11 cellular contexts compared by ENCODE assay signal in genomic region chr1:229344139-229344538, GRCh38. TPM values are rescaled to one million over a fixed set of nuclear protein-coding genes. Genes with fewer than 3 reads are reported as not detected.
DNase-seq lines count a peak whose midpoint lies in the region; ATAC-seq lines count a peak whose summit lies in the region.
"Had no signal": no experiment of that assay in that cellular context is flagged by ENCODE, and none has a peak within 500 bp of the region (broad histone marks: within the 10 kb centered on the region; RNA-seq: fewer than 3 reads in every experiment).

No MANE protein-coding gene starts in this region.

- H3K4me1 ChIP-seq in CD4-positive, CD25-positive, alpha-beta regulatory T cell (ENCODE audit: control insufficient read depth, insufficient read depth, low read length, poor library complexity, severe bottlenecking), result peaks cover 15% of the 10 kb centered on the region
- H3K4me1 ChIP-seq in GM23248 (ENCODE audit: insufficient read depth), result 0 out of 2 replicates have a peak, but pooled peaks cover 3% of the 10 kb centered on the region
- H3K4me1 ChIP-seq in naive thymus-derived CD4-positive, alpha-beta T cell (ENCODE audit: control insufficient read depth in 2 of 2, insufficient read depth in 2 of 2, low read length in 2 of 2), result peaks cover 5 to 7% of the 10 kb centered on the region in 2 donors

- H3K27me3 Mint-ChIP-seq in CD4-positive, CD25-positive, alpha-beta regulatory T cell, result peaks cover 29% of the 10 kb centered on the region
- peaks cover 24% of the 10 kb centered on the region for H3K27me3 Mint-ChIP-seq in activated CD8-positive, alpha-beta T cell treated with anti-CD3 and anti-CD28 coated beads, Interleukin-2, amount 10 ng/mL, durations not matched to agents 7 days and 5 days (ENCODE audit: low read depth)
- H3K27me3 Mint-ChIP-seq in naive thymus-derived CD4-positive, alpha-beta T cell, result peaks cover 0 to 35% (median 13%) of the 10 kb centered on the region in 5 donors

- H3K36me3 Mint-ChIP-seq in CD4-positive, CD25-positive, alpha-beta regulatory T cell, result no peaks in the 10 kb centered on the region
- H3K36me3 Mint-ChIP-seq in activated CD8-positive, alpha-beta T cell treated with anti-CD3 and anti-CD28 coated beads, Interleukin-2, amount 10 ng/mL, durations not matched to agents 7 days and 5 days (ENCODE audit: low read depth), result peaks cover 16% of the 10 kb centered on the region
- peaks cover 0 to 14% (median 0%) of the 10 kb centered on the region in 5 donors for H3K36me3 Mint-ChIP-seq in naive thymus-derived CD4-positive, alpha-beta T cell

- in situ Hi-C loops in GM23248 (cut with MboI), result no loop called here

- H3K4me1 Mint-ChIP-seq in CD4-positive, CD25-positive, alpha-beta regulatory T cell, result peaks cover 15 to 33% (median 24%) of the 10 kb centered on the region in 4 donors
- peaks cover 27% of the 10 kb centered on the region for H3K4me1 Mint-ChIP-seq in activated CD8-positive, alpha-beta T cell treated with anti-CD3 and anti-CD28 coated beads, Interleukin-2, amount 10 ng/mL, durations not matched to agents 7 days and 5 days (ENCODE audit: low read depth)
- H3K4me1 Mint-ChIP-seq in naive thymus-derived CD4-positive, alpha-beta T cell, result peaks cover 20 to 40% (median 29%) of the 10 kb centered on the region in 7 donors

- H3K4me3 Mint-ChIP-seq in CD4-positive, CD25-positive, alpha-beta regulatory T cell, result peak overlapping the region; percentile 64 to 88 (median 86)
- peak overlapping the region; percentile 81 for H3K4me3 Mint-ChIP-seq in activated CD8-positive, alpha-beta T cell treated with anti-CD3 and anti-CD28 coated beads, Interleukin-2, amount 10 ng/mL, durations not matched to agents 7 days and 5 days
- peak overlapping the region; percentile 66 to 96 (median 93) for H3K4me3 Mint-ChIP-seq in naive thymus-derived CD4-positive, alpha-beta T cell

- H3K9ac ChIP-seq in GM23248, result no peak overlapping the region

- no peaks in the 10 kb centered on the region for H3K36me3 ChIP-seq in CD4-positive, CD25-positive, alpha-beta regulatory T cell (ENCODE audit: control insufficient read depth, insufficient read depth, low read length)
- H3K36me3 ChIP-seq in GM23248 (ENCODE audit: low read depth), result no peaks in the 10 kb centered on the region
- peaks cover 0 to 3% (median 0%) of the 10 kb centered on the region in 3 experiments for H3K36me3 ChIP-seq in naive thymus-derived CD4-positive, alpha-beta T cell (ENCODE audit: control insufficient read depth in 2 of 3, insufficient read depth in 3 of 3, low read length in 3 of 3)
- H3K36me3 ChIP-seq: MG63 had no signal

- H3K9me2 ChIP-seq in GM23248 (ENCODE audit: insufficient read depth), result no peaks in the 10 kb centered on the region

- peaks cover 22% of the 10 kb centered on the region for H3K79me2 ChIP-seq in GM23248 (ENCODE audit: insufficient read depth)

- H2AFZ ChIP-seq in GM23248, result peak overlapping the region; percentile 94; the same call in 1 of the 2 replicates

- H3K4me2 ChIP-seq in GM23248 (ENCODE audit: unreplicated experiment), result peak overlapping the region; percentile 95

- CTCF ChIA-PET in activated CD8-positive, alpha-beta T cell treated with anti-CD3 and anti-CD28 coated beads, Interleukin-2, amount 10 ng/mL, durations not matched to agents 7 days and 5 days (lab: Charles Lee), result interaction anchor here (2.0 kb wide), 1 partner anchor 66 kb away, joined by 5 read pairs; no protein-coding TSS in a partner anchor
- CTCF ChIA-PET in naive thymus-derived CD4-positive, alpha-beta T cell (lab: Charles Lee), result no interaction called here

- no peak for DNase-seq in CD4-positive, CD25-positive, alpha-beta regulatory T cell
- DNase-seq in GM23248 (peak; percentile 29), GDM1 (lab: John Stamatoyannopoulos, UW) (no peak), SW480 (ENCODE audit: low spot score) (no peak)
- DNase-seq in activated CD8-positive, alpha-beta T cell treated with anti-CD3 and anti-CD28 coated beads, Interleukin-2, amount 10 ng/mL, durations not matched to agents 7 days and 5 days, result no peak
- no peak for DNase-seq in naive thymus-derived CD4-positive, alpha-beta T cell
- DNase-seq: H9; MG63; NCI-H82; stimulated activated CD8-positive, alpha-beta memory T cell treated with anti-CD3 and anti-CD28 coated beads, Interleukin-4, amount 100 ng/mL, for 48 hours had no signal

- no peak for ATAC-seq in CD4-positive, CD25-positive, alpha-beta regulatory T cell (ENCODE audit: low read depth in 2 of 2)
- ATAC-seq in activated CD8-positive, alpha-beta T cell treated with anti-CD3 and anti-CD28 coated beads, Interleukin-2, amount 10 ng/mL, durations not matched to agents 7 days and 5 days, result no peak
- ATAC-seq in naive thymus-derived CD4-positive, alpha-beta T cell, result no peak
- no peak for ATAC-seq in GM19035 (IDR thresholded peaks at IDR 0.05; ENCODE audit: unreplicated experiment)

- H3K9me3 Mint-ChIP-seq in CD4-positive, CD25-positive, alpha-beta regulatory T cell, result peaks cover 0 to 1% (median 0%) of the 10 kb centered on the region in 7 donors
- H3K9me3 Mint-ChIP-seq in activated CD8-positive, alpha-beta T cell treated with anti-CD3 and anti-CD28 coated beads, Interleukin-2, amount 10 ng/mL, durations not matched to agents 7 days and 5 days (ENCODE audit: insufficient read depth), result no peaks in the 10 kb centered on the region
- peaks cover 0 to 4% (median 0%) of the 10 kb centered on the region in 11 donors for H3K9me3 Mint-ChIP-seq in naive thymus-derived CD4-positive, alpha-beta T cell

- H4K20me1 ChIP-seq in GM23248 (ENCODE audit: insufficient read depth), result no peaks in the 10 kb centered on the region

- H3K27me3 ChIP-seq in CD4-positive, CD25-positive, alpha-beta regulatory T cell (ENCODE audit: control insufficient read depth, insufficient read depth, low read length), result no peaks in the 10 kb centered on the region
- 0 out of 2 replicates have a peak, but pooled peaks cover 4% of the 10 kb centered on the region for H3K27me3 ChIP-seq in GM23248 (replicated peaks; ENCODE audit: insufficient read depth)
- no peaks in the 10 kb centered on the region for H3K27me3 ChIP-seq in naive thymus-derived CD4-positive, alpha-beta T cell (ENCODE audit: control insufficient read depth in 2 of 2, insufficient read depth in 2 of 2, low read length in 2 of 2)

- 65 to 69% methylated on average over 16 of the region's 16 CpGs for WGBS in GM23248 (ENCODE audit: low coverage in 1 of 2, low lambda C conversion rate in 2 of 2, missing lambda C conversion rate in 2 of 2), 2 experiments

- H3F3A ChIP-seq in GM23248 (ENCODE audit: insufficient read depth), result no peaks in the 10 kb centered on the region

- H3K9me3 ChIP-seq in CD4-positive, CD25-positive, alpha-beta regulatory T cell (ENCODE audit: control insufficient read depth in 2 of 2, low read length in 2 of 2), result no peaks in the 10 kb centered on the region
- no peaks in the 10 kb centered on the region for H3K9me3 ChIP-seq in GM23248 (ENCODE audit: low read depth)
- H3K9me3 ChIP-seq in naive thymus-derived CD4-positive, alpha-beta T cell (ENCODE audit: control insufficient read depth in 2 of 3, low read length in 3 of 3), result no peaks in the 10 kb centered on the region
- H3K9me3 ChIP-seq: MG63 had no signal

- intact Hi-C loops in naive thymus-derived CD4-positive, alpha-beta T cell (cut with micrococcal nuclease), result loop anchor here (5.0 to 10.0 kb wide), 12 partner anchors 68 to 1631 kb away; partner anchors contain the start of genes ARV1 (in 2 of the 2), TTC13 (in 2 of the 2), GJC2 (in 1 of the 2) and GUK1 (in 1 of the 2)

- H3K27ac Mint-ChIP-seq in CD4-positive, CD25-positive, alpha-beta regulatory T cell, result no peak overlapping the region
- H3K27ac Mint-ChIP-seq in activated CD8-positive, alpha-beta T cell treated with anti-CD3 and anti-CD28 coated beads, Interleukin-2, amount 10 ng/mL, durations not matched to agents 7 days and 5 days, result no peak overlapping the region
- peak overlapping the region in 2 of 9 donors; percentile 88 to 90 for H3K27ac Mint-ChIP-seq in naive thymus-derived CD4-positive, alpha-beta T cell
- H3K27ac Mint-ChIP-seq: H9 had no signal

- H3K27ac ChIP-seq in CD4-positive, CD25-positive, alpha-beta regulatory T cell (ENCODE audit: insufficient read depth, low read length, poor library complexity, severe bottlenecking), result no peak overlapping the region
- H3K27ac ChIP-seq in GM23248, result no peak overlapping the region
- H3K27ac ChIP-seq in naive thymus-derived CD4-positive, alpha-beta T cell (ENCODE audit: low read depth, low read length), result no peak overlapping the region

- POLR2A ChIA-PET in activated CD8-positive, alpha-beta T cell treated with anti-CD3 and anti-CD28 coated beads, Interleukin-2, amount 10 ng/mL, durations not matched to agents 7 days and 5 days (lab: Charles Lee), result no interaction called here
- POLR2A ChIA-PET in naive thymus-derived CD4-positive, alpha-beta T cell (lab: Charles Lee), result interaction anchor here (1.2 to 2.9 kb wide), 3 partner anchors 12 to 164 kb away, joined by 3 to 15 read pairs (median 6); partner anchors contain the start of gene NUP133

- no peak overlapping the region for H3K4me3 ChIP-seq in CD4-positive, CD25-positive, alpha-beta regulatory T cell (ENCODE audit: low read depth, low read length)
- peak overlapping the region; percentile 85 for H3K4me3 ChIP-seq in GM23248
- H3K4me3 ChIP-seq in naive thymus-derived CD4-positive, alpha-beta T cell (ENCODE audit: low read length), result no peak overlapping the region
- H3K4me3 ChIP-seq: MG63 had no signal

RNA-seq across cellular contexts. Expression of gene CCSAP, which starts 1.3 kb away (rescaled TPM):
- total RNA-seq in CD4-positive, CD25-positive, alpha-beta regulatory T cell, result 8.9 TPM
- 1 to 10 TPM; 1.5 to 3.3 (median 2.3) TPM for polyA plus RNA-seq in CD4-positive, CD25-positive, alpha-beta regulatory T cell
- 7.8 and 9.0 TPM in 2 replicates for total RNA-seq in GM23248 (2014; rRNA removed; shearing (Covaris generic))
- 3.4 and 3.5 TPM in 2 replicates for polyA plus RNA-seq in GM23248 (2016; fragmentation: Nextera tagmentation; extraction: Ambion mirVana)
- 10 to 100 TPM; 11.7 to 11.9 TPM for total RNA-seq in activated CD8-positive, alpha-beta T cell treated with anti-CD3 and anti-CD28 coated beads, Interleukin-2, amount 10 ng/mL, durations not matched to agents 7 days and 5 days
- total RNA-seq in naive thymus-derived CD4-positive, alpha-beta T cell, result 10 to 100 TPM; 10.7 to 13.9 (median 13.4) TPM
- 1 to 10 TPM; 1.1 to 2.5 TPM for polyA plus RNA-seq in naive thymus-derived CD4-positive, alpha-beta T cell
